10 cellular contexts compared by ENCODE assay signal in genomic region chr4:105059337-105059736, GRCh38.
DNase-seq lines count a peak whose midpoint lies in the region; ATAC-seq, FAIRE-seq and TF ChIP-seq lines count a peak whose summit lies in the region.
"Had no signal": no experiment of that assay in that cellular context is flagged by ENCODE, and none has a peak within 500 bp of the region (broad histone marks: within the 10 kb centered on the region; RNA-seq: fewer than 3 reads in every experiment).

No MANE protein-coding gene starts in this region.

- no peak for TF ChIP-seq EP300 in suprapubic skin (IDR thresholded peaks at IDR 0.05)

- H3K36me3 Mint-ChIP-seq in astrocyte (ENCODE audit: low read depth, unreplicated experiment), result no peaks in the 10 kb centered on the region
- no peaks in the 10 kb centered on the region for H3K36me3 Mint-ChIP-seq in endothelial cell (ENCODE audit: low read depth, unreplicated experiment)
- H3K36me3 Mint-ChIP-seq: IgD-negative memory B cell had no signal

- DNase-seq in GM12865 (ENCODE audit: low read depth), result peak; percentile 78
- DNase-seq in astrocyte (ENCODE audit: low read depth), result peak; percentile 18
- DNase-seq in DMS79 treated with DMSO at 0.1 percent for 48 hours (lab: John Stamatoyannopoulos, UW), result no peak
- DNase-seq in foreskin fibroblast, result no peak
- DNase-seq in suprapubic skin (ENCODE audit: low spot score in 2 of 2), result no peak
- DNase-seq in endothelial cell (ENCODE audit: low spot score), result no peak

- H3K4me1 Mint-ChIP-seq in astrocyte (ENCODE audit: low read depth, unreplicated experiment) (peaks cover 21% of the 10 kb centered on the region), endothelial cell (ENCODE audit: unreplicated experiment) (peaks cover 14% of the 10 kb centered on the region)

- ATAC-seq in GM19351 (IDR thresholded peaks at IDR 0.05; ENCODE audit: unreplicated experiment) (peak; percentile 29), HG03196 (IDR thresholded peaks at IDR 0.05; ENCODE audit: unreplicated experiment) (peak; percentile 27)

- no peak overlapping the region for H3K27ac ChIP-seq in astrocyte (ENCODE audit: low read depth, low read length)
- no peak overlapping the region for H3K27ac ChIP-seq in suprapubic skin

- peak overlapping the region; percentile 14 for H3K4me2 ChIP-seq in astrocyte (ENCODE audit: low read length)

- H3K9me3 Mint-ChIP-seq in astrocyte (ENCODE audit: unreplicated experiment) (no peaks in the 10 kb centered on the region), endothelial cell (ENCODE audit: unreplicated experiment) (no peaks in the 10 kb centered on the region)
- H3K9me3 Mint-ChIP-seq: IgD-negative memory B cell had no signal

- H3K27ac Mint-ChIP-seq in astrocyte (ENCODE audit: unreplicated experiment) (no peak overlapping the region), endothelial cell (ENCODE audit: unreplicated experiment) (no peak overlapping the region)
- H3K27ac Mint-ChIP-seq: IgD-negative memory B cell had no signal

- no peak overlapping the region for H3K4me3 ChIP-seq in GM12865 (ENCODE audit: low read depth, low read length)
- H3K4me3 ChIP-seq in astrocyte (ENCODE audit: insufficient read depth, low read depth, low read length), result no peak overlapping the region
- no peak overlapping the region for H3K4me3 ChIP-seq in foreskin fibroblast (ENCODE audit: low read depth in 1 of 2, low read length in 2 of 2)
- H3K4me3 ChIP-seq in suprapubic skin, result no peak overlapping the region

- no peak for FAIRE-seq in astrocyte (lab: Jason Lieb, UNC)
- FAIRE-seq: colon had no signal

- no peaks in the 10 kb centered on the region for H4K20me1 ChIP-seq in astrocyte (ENCODE audit: insufficient read depth, low read length)

- H3K27me3 ChIP-seq in astrocyte (ENCODE audit: insufficient read depth, low read length) (no peaks in the 10 kb centered on the region), suprapubic skin (no peaks in the 10 kb centered on the region)

- no peak for TF ChIP-seq POLR2A in suprapubic skin (IDR thresholded peaks at IDR 0.05)

- H2AFZ ChIP-seq in astrocyte (ENCODE audit: low read depth, low read length), result no peak overlapping the region

- H3K79me2 ChIP-seq in astrocyte (ENCODE audit: insufficient read depth, low read length), result no peaks in the 10 kb centered on the region

- H3K27me3 Mint-ChIP-seq in astrocyte (ENCODE audit: low read depth, unreplicated experiment) (no peaks in the 10 kb centered on the region), endothelial cell (ENCODE audit: unreplicated experiment) (peaks cover 2% of the 10 kb centered on the region)

- no peak for TF ChIP-seq CTCF in GM12865 (IDR thresholded peaks at IDR 0.05; ENCODE audit: insufficient read depth, low read depth, low read length, missing control alignments)
- TF ChIP-seq CTCF in astrocyte (IDR thresholded peaks at IDR 0.05; ENCODE audit: insufficient read depth, low read depth, low read length), result no peak
- no peak for TF ChIP-seq CTCF in foreskin fibroblast (IDR thresholded peaks at IDR 0.05; ENCODE audit: low read depth, low read length)
- TF ChIP-seq CTCF in suprapubic skin (IDR thresholded peaks at IDR 0.05), result no peak
- TF ChIP-seq CTCF in endothelial cell (IDR thresholded peaks at IDR 0.05; ENCODE audit: unreplicated experiment), result no peak

- no peaks in the 10 kb centered on the region for H3K9me3 ChIP-seq in astrocyte (ENCODE audit: insufficient read depth, low read depth, low read length)
- no peaks in the 10 kb centered on the region for H3K9me3 ChIP-seq in suprapubic skin

- H3K36me3 ChIP-seq in astrocyte (ENCODE audit: insufficient read depth, low read length), result no peaks in the 10 kb centered on the region
- no peaks in the 10 kb centered on the region for H3K36me3 ChIP-seq in suprapubic skin

- no peak overlapping the region for H3K9ac ChIP-seq in astrocyte (ENCODE audit: low read length)

- H3K4me1 ChIP-seq in astrocyte (ENCODE audit: insufficient read depth, low read length) (peaks cover 19% of the 10 kb centered on the region), suprapubic skin (peaks cover 27% of the 10 kb centered on the region)

- H3K4me3 Mint-ChIP-seq in astrocyte (ENCODE audit: unreplicated experiment), result no peak overlapping the region
- H3K4me3 Mint-ChIP-seq in endothelial cell (ENCODE audit: unreplicated experiment), result no peak overlapping the region

Comparison
In these comparisons a context has a peak if more than half of its experiments do, and no peak if none do; other contexts are left out.
1. DNase-seq: peak in GM12865 (single experiment) and astrocyte (single experiment); none in DMS79 treated with DMSO at 0.1 percent for 48 hours (single experiment), foreskin fibroblast (0 of 2), suprapubic skin (0 of 2) and endothelial cell (single experiment).